In genomic region chr11:64186205-64187165, GRCh38 we compare ENCODE assay signal across 7 cellular contexts. TPM values are rescaled to one million over a fixed set of nuclear protein-coding genes. Genes with fewer than 3 reads are reported as not detected.
DNase-seq lines count a peak whose midpoint lies in the region; ATAC-seq, FAIRE-seq and TF ChIP-seq lines count a peak whose summit lies in the region.

No MANE protein-coding gene starts in this region.

- peak; percentile 69 for FAIRE-seq in endothelial cell of umbilical vein (lab: Jason Lieb, UNC)

- H4K20me1 ChIP-seq in endothelial cell of umbilical vein (replicated peaks; ENCODE audit: control insufficient read depth, extremely low read depth, insufficient read depth, low read length), result no peaks in the 10 kb centered on the region

- peaks cover 10% of the 10 kb centered on the region for H3K4me1 ChIP-seq in endothelial cell of umbilical vein (ENCODE audit: control insufficient read depth, extremely low read depth, insufficient read depth, low read length)

- H3K27ac Mint-ChIP-seq in T-helper 2 cell treated with Interferon-gamma antibody and Interleukin-4, amounts not matched to agents 5 μg/mL and 100 μg/mL, for 36 hours, result peak overlapping the region; percentile 99

- peaks cover 27% of the 10 kb centered on the region for H3K4me1 Mint-ChIP-seq in T-helper 2 cell treated with Interferon-gamma antibody and Interleukin-4, amounts not matched to agents 5 μg/mL and 100 μg/mL, for 36 hours (ENCODE audit: low read depth)

- no peak for TF ChIP-seq POLR2A in endothelial cell of umbilical vein (IDR thresholded peaks at IDR 0.05; ENCODE audit: low read depth, low read length)

- H3K27me3 Mint-ChIP-seq in T-helper 2 cell treated with Interferon-gamma antibody and Interleukin-4, amounts not matched to agents 5 μg/mL and 100 μg/mL, for 36 hours (ENCODE audit: low read depth), result peaks cover 4% of the 10 kb centered on the region

- TF ChIP-seq CTCF in endothelial cell of umbilical vein (IDR thresholded peaks at IDR 0.05; ENCODE audit: extremely low read depth in 1 of 2, insufficient read depth in 1 of 2, low read depth in 1 of 2, low read length in 2 of 2) (no peak), foreskin fibroblast (IDR thresholded peaks at IDR 0.05; ENCODE audit: low read depth, low read length) (no peak)

- no peaks in the 10 kb centered on the region for H3K9me3 ChIP-seq in endothelial cell of umbilical vein (replicated peaks; ENCODE audit: control insufficient read depth, insufficient read depth, low read length)

- H3K9me3 Mint-ChIP-seq in T-helper 2 cell treated with Interferon-gamma antibody and Interleukin-4, amounts not matched to agents 5 μg/mL and 100 μg/mL, for 36 hours, result no peaks in the 10 kb centered on the region

- peaks cover 0 to 2% of the 10 kb centered on the region in 2 experiments for H3K36me3 ChIP-seq in endothelial cell of umbilical vein (ENCODE audit: control insufficient read depth in 2 of 2, extremely low read depth in 1 of 2, insufficient read depth in 2 of 2, low read length in 2 of 2)

- peak overlapping the region; percentile 98 for H3K4me3 Mint-ChIP-seq in T-helper 2 cell treated with Interferon-gamma antibody and Interleukin-4, amounts not matched to agents 5 μg/mL and 100 μg/mL, for 36 hours

- intact Hi-C loops in endothelial cell of umbilical vein (cut with micrococcal nuclease), result loop anchor here (1.0 to 5.0 kb wide), 3 partner anchors 21 to 101 kb away; partner anchors contain the start of genes DNAJC4, GPR137 and VEGFB

- peak overlapping the region; percentile 49 for H3K9ac ChIP-seq in endothelial cell of umbilical vein (replicated peaks; ENCODE audit: extremely low read depth, insufficient read depth, low read length)

- no peaks in the 10 kb centered on the region for H3K27me3 ChIP-seq in endothelial cell of umbilical vein (ENCODE audit: control insufficient read depth in 2 of 2, insufficient read depth in 2 of 2, low read length in 2 of 2)

- DNase-seq in T-helper 2 cell treated with Interferon-gamma antibody and Interleukin-4, amounts not matched to agents 5 μg/mL and 100 μg/mL, for 36 hours (ENCODE audit: low spot score), result peak; percentile 60
- DNase-seq in endothelial cell of umbilical vein (ENCODE audit: low read depth, low spot score), result peak; percentile 39
- DNase-seq in stimulated activated CD8-positive, alpha-beta memory T cell treated with anti-CD3 and anti-CD28 coated beads, Interleukin-12 subunit alpha, Interleukin-12 subunit beta, amount 100 ng/mL, for 4 hours (ENCODE audit: low read depth), result peak; percentile 19
- DNase-seq in foreskin fibroblast, result no peak
- DNase-seq in DMS 273 treated with DMSO at 0.1 percent for 48 hours (lab: John Stamatoyannopoulos, UW), result no peak

- no peak overlapping the region for H3K4me2 ChIP-seq in endothelial cell of umbilical vein (ENCODE audit: insufficient read depth, low read length)

- no peaks in the 10 kb centered on the region for H3K9me1 ChIP-seq in endothelial cell of umbilical vein (replicated peaks; ENCODE audit: control insufficient read depth, extremely low read depth, insufficient read depth, low read length)

- POLR2A ChIA-PET in endothelial cell of umbilical vein (lab: Charles Lee), result interaction anchor here (0.6 to 1.7 kb wide), 7 partner anchors 15 to 131 kb away, joined by 3 to 6 read pairs (median 4); partner anchors contain the start of genes FERMT3, MACROD1, PRDX5 and TRMT112

- dilution Hi-C loops in endothelial cell of umbilical vein (cut with MboI; ENCODE audit: extremely low pct_ligation_motif_present, low sequenced_read_pairs), result no loop called here

- CTCF ChIA-PET in endothelial cell of umbilical vein (lab: Charles Lee), result interaction anchor here (0.6 to 3.3 kb wide), 18 partner anchors 11 to 184 kb away, joined by 3 to 27 read pairs (median 3); partner anchors contain the start of genes BAD, CATSPERZ, FKBP2 and MACROD1

- BruUV-seq in endothelial cell of umbilical vein (replicated peaks; lab: Mats Ljungman, UMichigan), result no TSS peak

- peaks cover 15% of the 10 kb centered on the region for H3K36me3 Mint-ChIP-seq in T-helper 2 cell treated with Interferon-gamma antibody and Interleukin-4, amounts not matched to agents 5 μg/mL and 100 μg/mL, for 36 hours (ENCODE audit: low read depth)

- H3K4me3 ChIP-seq in endothelial cell of umbilical vein (replicated peaks in 1 of 3; ENCODE audit: insufficient read depth in 1 of 3, low read depth in 1 of 3, low read length in 3 of 3) (no peak overlapping the region), foreskin fibroblast (ENCODE audit: low read depth in 1 of 2, low read length in 2 of 2) (no peak overlapping the region)

- no peak overlapping the region for H3K27ac ChIP-seq in endothelial cell of umbilical vein (ENCODE audit: insufficient read depth, low read depth, low read length)

- H3K79me2 ChIP-seq in endothelial cell of umbilical vein (ENCODE audit: control insufficient read depth, insufficient read depth, low read length), result peaks cover 30% of the 10 kb centered on the region

- ATAC-seq in HG02588 (IDR thresholded peaks at IDR 0.05; ENCODE audit: unreplicated experiment), result peak; percentile 2
- ATAC-seq in GM18873 (IDR thresholded peaks at IDR 0.05; ENCODE audit: low FRiP score, unreplicated experiment), result no peak

- no peak overlapping the region for H2AFZ ChIP-seq in endothelial cell of umbilical vein (ENCODE audit: low read depth, low read length)

TF ChIP-seq in endothelial cell of umbilical vein, 7 proteins besides CTCF, POLR2A, EP300 and RAD21:
- TF ChIP-seq MYC (IDR thresholded peaks at IDR 0.05; ENCODE audit: low read depth, low read length) (peak; percentile 7), JUN (IDR thresholded peaks at IDR 0.05; ENCODE audit: borderline replicate concordance, insufficient read depth, insufficient read length, low read depth) (no peak), POLR2AphosphoS5 (IDR thresholded peaks at IDR 0.05; ENCODE audit: insufficient read depth, low read depth, low read length) (peak; percentile 84), EZH2 (IDR thresholded peaks at IDR 0.05; ENCODE audit: borderline replicate concordance, low read depth, low read length, severe bottlenecking) (no peak), FOS (IDR thresholded peaks at IDR 0.05; ENCODE audit: borderline replicate concordance, insufficient read depth, low read length) (no peak)

RNA-seq across cellular contexts. Expression of gene STIP1, which starts 0.5 kb away (rescaled TPM):
- total RNA-seq in endothelial cell of umbilical vein, result 223 and 226 TPM in 2 replicates
- polyA plus RNA-seq in endothelial cell of umbilical vein, result 91.9 and 117 TPM in 2 replicates
- polyA plus RNA-seq in endothelial cell of umbilical vein (2011; cell fraction: cytosol; rRNA removed), result 170 and 172 TPM in 2 replicates
- 155 and 161 TPM in 2 replicates for polyA plus RNA-seq in endothelial cell of umbilical vein (2011; cell fraction: nucleus; rRNA removed)
- polyA plus RNA-seq in endothelial cell of umbilical vein (2012), result 258 and 277 TPM in 2 replicates
- polyA minus RNA-seq in endothelial cell of umbilical vein, result 239 and 261 TPM in 2 replicates
- polyA minus RNA-seq in endothelial cell of umbilical vein (2011; cell fraction: cytosol; rRNA and poly(A)+ RNA removed), result 194 TPM
- 82.1 and 92.5 TPM in 2 replicates for polyA minus RNA-seq in endothelial cell of umbilical vein (2011; cell fraction: nucleus; rRNA and poly(A)+ RNA removed)

RNA-seq across cellular contexts. Expression of gene FERMT3, which starts 20.0 kb away (rescaled TPM):
- 63.4 and 64.4 TPM in 2 replicates for total RNA-seq in endothelial cell of umbilical vein
- polyA plus RNA-seq in endothelial cell of umbilical vein, result 100 and 111 TPM in 2 replicates
- 51.2 and 64.3 TPM in 2 replicates for polyA plus RNA-seq in endothelial cell of umbilical vein (2011; cell fraction: cytosol; rRNA removed)
- polyA plus RNA-seq in endothelial cell of umbilical vein (2011; cell fraction: nucleus; rRNA removed), result 115 and 117 TPM in 2 replicates
- polyA plus RNA-seq in endothelial cell of umbilical vein (2012), result 25.1 and 55.7 TPM in 2 replicates
- polyA minus RNA-seq in endothelial cell of umbilical vein, result 30.1 and 44.0 TPM in 2 replicates
- polyA minus RNA-seq in endothelial cell of umbilical vein (2011; cell fraction: cytosol; rRNA and poly(A)+ RNA removed), result not detected
- polyA minus RNA-seq in endothelial cell of umbilical vein (2011; cell fraction: nucleus; rRNA and poly(A)+ RNA removed), result 14.4 and 27.5 TPM in 2 replicates

RNA-seq across cellular contexts. Expression of gene MACROD1, which starts 20.6 kb away (rescaled TPM):
- total RNA-seq in endothelial cell of umbilical vein, result 16.2 and 16.6 TPM in 2 replicates
- polyA plus RNA-seq in endothelial cell of umbilical vein, result 11.0 and 16.9 TPM in 2 replicates
- 7.2 and 9.5 TPM in 2 replicates for polyA plus RNA-seq in endothelial cell of umbilical vein (2011; cell fraction: cytosol; rRNA removed)
- polyA plus RNA-seq in endothelial cell of umbilical vein (2011; cell fraction: nucleus; rRNA removed), result 8.3 and 11.1 TPM in 2 replicates
- 12.6 and 23.3 TPM in 2 replicates for polyA plus RNA-seq in endothelial cell of umbilical vein (2012)
- polyA minus RNA-seq in endothelial cell of umbilical vein, result 2.3 and 2.9 TPM in 2 replicates
- polyA minus RNA-seq in endothelial cell of umbilical vein (2011; cell fraction: cytosol; rRNA and poly(A)+ RNA removed), result 68.8 TPM
- 4.1 and 5.5 TPM in 2 replicates for polyA minus RNA-seq in endothelial cell of umbilical vein (2011; cell fraction: nucleus; rRNA and poly(A)+ RNA removed)

RNA-seq across cellular contexts. Expression of gene TRPT1, which starts 39.5 kb away (rescaled TPM):
- total RNA-seq in endothelial cell of umbilical vein, result 26.2 and 28.0 TPM in 2 replicates
- polyA plus RNA-seq in endothelial cell of umbilical vein, result 56.6 and 69.5 TPM in 2 replicates
- polyA plus RNA-seq in endothelial cell of umbilical vein (2011; cell fraction: cytosol; rRNA removed), result 29.5 and 38.4 TPM in 2 replicates
- 89.6 and 104 TPM in 2 replicates for polyA plus RNA-seq in endothelial cell of umbilical vein (2011; cell fraction: nucleus; rRNA removed)
- polyA plus RNA-seq in endothelial cell of umbilical vein (2012), result 27.6 and 27.7 TPM in 2 replicates
- polyA minus RNA-seq in endothelial cell of umbilical vein, result 22.1 and 30.2 TPM in 2 replicates
- polyA minus RNA-seq in endothelial cell of umbilical vein (2011; cell fraction: cytosol; rRNA and poly(A)+ RNA removed), result 18.5 TPM
- 10.0 and 12.0 TPM in 2 replicates for polyA minus RNA-seq in endothelial cell of umbilical vein (2011; cell fraction: nucleus; rRNA and poly(A)+ RNA removed)

RNA-seq across cellular contexts. Expression of gene NUDT22, which starts 39.6 kb away (rescaled TPM):
- 37.1 and 37.8 TPM in 2 replicates for total RNA-seq in endothelial cell of umbilical vein
- 54.8 and 71.9 TPM in 2 replicates for polyA plus RNA-seq in endothelial cell of umbilical vein
- polyA plus RNA-seq in endothelial cell of umbilical vein (2011; cell fraction: cytosol; rRNA removed), result 24.0 and 32.4 TPM in 2 replicates
- 37.7 and 47.5 TPM in 2 replicates for polyA plus RNA-seq in endothelial cell of umbilical vein (2011; cell fraction: nucleus; rRNA removed)
- 24.9 and 29.9 TPM in 2 replicates for polyA plus RNA-seq in endothelial cell of umbilical vein (2012)
- 18.8 and 19.5 TPM in 2 replicates for polyA minus RNA-seq in endothelial cell of umbilical vein
- polyA minus RNA-seq in endothelial cell of umbilical vein (2011; cell fraction: cytosol; rRNA and poly(A)+ RNA removed), result 32.9 TPM
- 10.5 and 16.3 TPM in 2 replicates for polyA minus RNA-seq in endothelial cell of umbilical vein (2011; cell fraction: nucleus; rRNA and poly(A)+ RNA removed)

Comparison
In these comparisons a context has a peak if more than half of its experiments do, and no peak if none do; other contexts are left out.
1. DNase-seq: peak in T-helper 2 cell treated with Interferon-gamma antibody and Interleukin-4, amounts not matched to agents 5 μg/mL and 100 μg/mL, for 36 hours (single experiment), endothelial cell of umbilical vein (single experiment) and stimulated activated CD8-positive, alpha-beta memory T cell treated with anti-CD3 and anti-CD28 coated beads, Interleukin-12 subunit alpha, Interleukin-12 subunit beta, amount 100 ng/mL, for 4 hours (single experiment); none in foreskin fibroblast (0 of 2) and DMS 273 treated with DMSO at 0.1 percent for 48 hours (single experiment).